9 cellular contexts compared by ENCODE assay signal in genomic region chr11:71489311-71490043, GRCh38. TPM values are rescaled to one million over a fixed set of nuclear protein-coding genes. Genes with fewer than 3 reads are reported as not detected.
DNase-seq lines count a peak whose midpoint lies in the region; ATAC-seq, FAIRE-seq and TF ChIP-seq lines count a peak whose summit lies in the region.
"Had no signal": no experiment of that assay in that cellular context is flagged by ENCODE, and none has a peak within 500 bp of the region (broad histone marks: within the 10 kb centered on the region; RNA-seq: fewer than 3 reads in every experiment).

No MANE protein-coding gene starts in this region.

- no peaks in the 10 kb centered on the region for H3K27me3 Mint-ChIP-seq in T-helper 17 cell
- H3K27me3 Mint-ChIP-seq: dendritic cell treated with granulocyte-macrophage colony-stimulating factor and Interleukin-4, amounts not matched to agents 40 ng/mL and 50 ng/mL, for 4 days had no signal

- DNase-seq in GM18507 (ENCODE audit: extremely low spot score, insufficient read length, low read depth), result peak; percentile 32
- no peak for DNase-seq in T-helper 17 cell
- peak; percentile 91 for DNase-seq in dermis blood vessel endothelial cell
- DNase-seq in stimulated activated CD4-positive, alpha-beta T cell treated with anti-CD3 and anti-CD28 coated beads, Interleukin-1b, Interleukin-23, amount 100 ng/mL, for 24 hours (ENCODE audit: low read depth in 4 of 4, low spot score in 1 of 4), result peak; percentile 7 to 62 (median 45)
- no peak for DNase-seq in transverse colon
- no peak for DNase-seq in NCI-H1092 treated with DMSO at 0.1 percent for 48 hours (lab: John Stamatoyannopoulos, UW)
- DNase-seq in KBM-7, result no peak

- TF ChIP-seq CTCF in transverse colon (IDR thresholded peaks at IDR 0.05), result no peak

- FAIRE-seq in GM18507 (lab: Jason Lieb, UNC), result peak; percentile 77

- no peaks in the 10 kb centered on the region for H3K4me1 ChIP-seq in transverse colon

- no peak overlapping the region for H3K4me3 ChIP-seq in transverse colon

- H3K4me3 Mint-ChIP-seq in T-helper 17 cell, result no peak overlapping the region
- H3K4me3 Mint-ChIP-seq: dendritic cell treated with granulocyte-macrophage colony-stimulating factor and Interleukin-4, amounts not matched to agents 40 ng/mL and 50 ng/mL, for 4 days had no signal

- H3K36me3 ChIP-seq in transverse colon, result peaks cover 0 to 32% (median 16%) of the 10 kb centered on the region in 4 donors

- in situ Hi-C loops in transverse colon (cut with MboI; ENCODE audit: low pct_ligation_motif_present in 1 of 4, low pct_unique_long_range_greater_than_20kb in 1 of 4, low sequenced_read_pairs in 3 of 4), result no loop called here
- in situ Hi-C loops in KBM-7 (cut with MboI; ENCODE audit: low pct_unique_long_range_greater_than_20kb, low sequenced_read_pairs), result no loop called here

- no peaks in the 10 kb centered on the region for H3K9me3 ChIP-seq in T-helper 17 cell (ENCODE audit: control insufficient read depth, low read length, poor library complexity, severe bottlenecking)
- no peaks in the 10 kb centered on the region for H3K9me3 ChIP-seq in transverse colon

- no peak for TF ChIP-seq POLR2A in transverse colon (IDR thresholded peaks at IDR 0.05)

- peak overlapping the region; percentile 77 for H3K27ac Mint-ChIP-seq in T-helper 17 cell
- H3K27ac Mint-ChIP-seq: dendritic cell treated with granulocyte-macrophage colony-stimulating factor and Interleukin-4, amounts not matched to agents 40 ng/mL and 50 ng/mL, for 4 days had no signal

- ATAC-seq in T-helper 17 cell (peak; percentile 63), HG02642 (IDR thresholded peaks at IDR 0.05; ENCODE audit: poor library complexity, unreplicated experiment) (no peak)

- H3K4me1 Mint-ChIP-seq in T-helper 17 cell, result peaks cover 37% of the 10 kb centered on the region

- peaks cover 35% of the 10 kb centered on the region for H3K36me3 Mint-ChIP-seq in T-helper 17 cell (ENCODE audit: low read depth)

- no peaks in the 10 kb centered on the region for H3K27me3 ChIP-seq in transverse colon

- intact Hi-C loops in transverse colon (cut with DNase I; ENCODE audit: low total_unique reads), result no loop called here

- no peak for TF ChIP-seq EP300 in transverse colon (IDR thresholded peaks at IDR 0.05; ENCODE audit: low read depth)

- 73 to 100% methylated on average over 3 to 15 of the region's 15 CpGs for WGBS in transverse colon (ENCODE audit: low coverage in 1 of 2), 2 donors

- no peak overlapping the region for H3K27ac ChIP-seq in transverse colon

RNA-seq across cellular contexts. Expression of gene NADSYN1, which starts 36.5 kb away (rescaled TPM):
- total RNA-seq in T-helper 17 cell (100 to 1,000 TPM in 1 of 2 donors, 10 to 100 TPM in 1; 99.7 to 114 TPM), dermis blood vessel endothelial cell (92.2 and 128 TPM in 2 replicates), transverse colon (100 to 1,000 TPM; 144 to 271 (median 195) TPM)

RNA-seq across cellular contexts. Expression of gene KRTAP5-7, which starts 37.6 kb away (rescaled TPM):
- not detected for total RNA-seq in T-helper 17 cell
- total RNA-seq in dermis blood vessel endothelial cell, result not detected in 2 replicates
- 1 to 10 TPM in 2 of 4 donors, under 1 TPM in 1, not detected in 1; 0.41 to 4.5 (median 1.3) TPM for total RNA-seq in transverse colon

RNA-seq across cellular contexts. Expression of gene DHCR7, which starts 41.3 kb away (rescaled TPM):
- total RNA-seq in T-helper 17 cell, result 10 to 100 TPM; 16.8 to 26.7 TPM
- 41.9 and 110 TPM in 2 replicates for total RNA-seq in dermis blood vessel endothelial cell
- total RNA-seq in transverse colon, result 10 to 100 TPM in 3 of 4 donors, 1 to 10 TPM in 1; 5.6 to 76.7 (median 31.5) TPM

RNA-seq across cellular contexts. Expression of gene KRTAP5-8, which starts 48.3 kb away (rescaled TPM):
- under 1 TPM in 1 of 2 donors, not detected in 1; 0.37 TPM for total RNA-seq in T-helper 17 cell
- total RNA-seq in dermis blood vessel endothelial cell, result not detected in 2 replicates
- total RNA-seq in transverse colon, result 1 to 10 TPM in 1 of 4 donors, under 1 TPM in 2, not detected in 1; 0.41 to 3.2 (median 0.48) TPM

RNA-seq across cellular contexts. Expression of gene KRTAP5-9, which starts 58.7 kb away (rescaled TPM):
- total RNA-seq in T-helper 17 cell, result not detected
- total RNA-seq in dermis blood vessel endothelial cell, result not detected in 2 replicates
- total RNA-seq in transverse colon, result under 1 TPM in 2 of 4 donors, not detected in 2; 0.41 to 0.79 TPM

Comparison
In these comparisons a context has a peak if more than half of its experiments do, and no peak if none do; other contexts are left out.
1. DNase-seq: peak in GM18507 (single experiment), dermis blood vessel endothelial cell (single experiment) and stimulated activated CD4-positive, alpha-beta T cell treated with anti-CD3 and anti-CD28 coated beads, Interleukin-1b, Interleukin-23, amount 100 ng/mL, for 24 hours (4 of 4); none in T-helper 17 cell (0 of 3), transverse colon (single experiment), NCI-H1092 treated with DMSO at 0.1 percent for 48 hours (single experiment) and KBM-7 (single experiment).